In genomic region chr20:5511082-5511481, GRCh38 we compare ENCODE assay signal across 22 cellular contexts.
"Had no signal": no experiment of that assay in that cellular context is flagged by ENCODE, and none has a peak within 500 bp of the region (broad histone marks: within the 10 kb centered on the region; RNA-seq: fewer than 3 reads in every experiment).

No MANE protein-coding gene starts in this region.

- H3K27ac Mint-ChIP-seq: IgD-negative memory B cell had no signal

- H3K4me3 Mint-ChIP-seq: IgD-negative memory B cell had no signal

- H3K27me3 Mint-ChIP-seq: IgD-negative memory B cell had no signal

- H3K9me3 ChIP-seq: SK-N-SH had no signal

- ATAC-seq: Panc1, PC-3 had no signal

- H3K4me3 ChIP-seq: K562 had no signal

- DNase-seq: MM.1S, NCI-H1092 treated with DMSO at 0.1 percent for 48 hours, NCI-H1436, NCI-H187, NCI-H2029, NCI-H2081 treated with DMSO at 0.1 percent for 48 hours, NCI-H2171, NCI-H226, NCI-H446, NCI-H510A, NCI-H524 treated with DMSO at 0.1 percent for 48 hours, NCI-H69, NCI-H774, PC-3, SHP77, SK-N-SH had no signal

- H3K27ac ChIP-seq: HL-60, KMS-11, RWPE1 had no signal
